1 cellular context compared by ENCODE assay signal in the genomic region with DNA sequence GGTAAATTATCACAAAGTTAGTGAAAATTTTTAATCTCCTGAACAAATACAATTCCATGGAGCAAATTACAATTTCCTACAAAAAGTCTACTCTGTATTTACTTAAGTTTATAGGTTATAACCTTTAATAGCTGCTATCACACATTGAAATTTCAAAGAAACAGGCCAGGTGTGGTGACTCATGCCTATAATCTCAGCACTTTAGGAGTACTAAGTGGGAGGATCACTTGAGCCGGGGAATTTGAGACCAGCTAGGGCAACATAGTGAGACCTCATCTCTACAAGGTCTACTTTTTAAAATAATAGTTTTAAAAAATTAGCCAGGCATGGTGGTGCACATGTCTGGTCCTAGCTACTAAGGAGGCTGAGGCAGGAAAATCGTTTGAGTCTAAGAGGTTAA.
TF ChIP-seq lines count a peak whose summit lies in the region.

No MANE protein-coding gene starts in this region.

TF ChIP-seq in K562, 482 proteins besides CTCF, POLR2A, EP300 and RAD21:
- TF ChIP-seq JUND (IDR thresholded peaks at IDR 0.05; ENCODE audit: borderline replicate concordance, low read depth, low read length) = 0 out of 2 replicates have a peak, but pooled peaks have one; percentile 10
- TF ChIP-seq JUND (tag; IDR thresholded peaks at IDR 0.05; ENCODE audit: borderline replicate concordance, low read depth, low read length) = no peak
- TF ChIP-seq, protein P1, sequence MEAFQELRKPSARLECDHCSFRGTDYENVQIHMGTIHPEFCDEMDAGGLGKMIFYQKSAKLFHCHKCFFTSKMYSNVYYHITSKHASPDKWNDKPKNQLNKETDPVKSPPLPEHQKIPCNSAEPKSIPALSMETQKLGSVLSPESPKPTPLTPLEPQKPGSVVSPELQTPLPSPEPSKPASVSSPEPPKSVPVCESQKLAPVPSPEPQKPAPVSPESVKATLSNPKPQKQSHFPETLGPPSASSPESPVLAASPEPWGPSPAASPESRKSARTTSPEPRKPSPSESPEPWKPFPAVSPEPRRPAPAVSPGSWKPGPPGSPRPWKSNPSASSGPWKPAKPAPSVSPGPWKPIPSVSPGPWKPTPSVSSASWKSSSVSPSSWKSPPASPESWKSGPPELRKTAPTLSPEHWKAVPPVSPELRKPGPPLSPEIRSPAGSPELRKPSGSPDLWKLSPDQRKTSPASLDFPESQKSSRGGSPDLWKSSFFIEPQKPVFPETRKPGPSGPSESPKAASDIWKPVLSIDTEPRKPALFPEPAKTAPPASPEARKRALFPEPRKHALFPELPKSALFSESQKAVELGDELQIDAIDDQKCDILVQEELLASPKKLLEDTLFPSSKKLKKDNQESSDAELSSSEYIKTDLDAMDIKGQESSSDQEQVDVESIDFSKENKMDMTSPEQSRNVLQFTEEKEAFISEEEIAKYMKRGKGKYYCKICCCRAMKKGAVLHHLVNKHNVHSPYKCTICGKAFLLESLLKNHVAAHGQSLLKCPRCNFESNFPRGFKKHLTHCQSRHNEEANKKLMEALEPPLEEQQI (IDR thresholded peaks at IDR 0.05) = no peak
- TF ChIP-seq ZNF79 (CRISPR knock-in tag; IDR thresholded peaks at IDR 0.05; ENCODE audit: low read depth) = no peak
- TF ChIP-seq GATA2 (CRISPR knock-in tag; IDR thresholded peaks at IDR 0.05) = no peak
- TF ChIP-seq MAFF (IDR thresholded peaks at IDR 0.05; ENCODE audit: low read length) = no peak
